ENCODE assay signal across 8 cellular contexts in the genomic region with DNA sequence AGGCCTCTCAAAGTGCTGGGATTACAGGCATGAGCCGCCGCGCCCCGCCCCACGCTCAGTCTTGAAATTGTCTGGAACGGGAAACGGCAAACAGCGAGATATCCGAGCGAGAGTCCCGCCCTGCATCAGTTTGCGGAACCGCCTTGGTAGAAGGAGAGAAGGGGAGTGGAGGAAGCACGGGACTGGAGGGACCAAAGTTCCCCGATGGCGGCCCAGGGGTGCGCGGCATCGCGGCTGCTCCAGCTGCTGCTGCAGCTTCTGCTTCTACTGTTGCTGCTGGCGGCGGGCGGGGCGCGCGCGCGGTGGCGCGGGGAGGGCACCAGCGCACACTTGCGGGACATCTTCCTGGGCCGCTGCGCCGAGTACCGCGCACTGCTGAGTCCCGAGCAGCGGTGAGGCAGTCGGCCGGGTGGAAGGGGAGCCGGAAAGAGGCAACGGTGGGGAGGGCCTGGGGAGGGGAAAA. TPM values are rescaled to one million over a fixed set of nuclear protein-coding genes. Genes with fewer than 3 reads are reported as not detected.
A peak's percentile ranks its signal among the peaks of the same experiment; 100 is the strongest.
DNase-seq lines count a peak whose midpoint lies in the region; ATAC-seq and TF ChIP-seq lines count a peak whose summit lies in the region.

A gene with protein sequence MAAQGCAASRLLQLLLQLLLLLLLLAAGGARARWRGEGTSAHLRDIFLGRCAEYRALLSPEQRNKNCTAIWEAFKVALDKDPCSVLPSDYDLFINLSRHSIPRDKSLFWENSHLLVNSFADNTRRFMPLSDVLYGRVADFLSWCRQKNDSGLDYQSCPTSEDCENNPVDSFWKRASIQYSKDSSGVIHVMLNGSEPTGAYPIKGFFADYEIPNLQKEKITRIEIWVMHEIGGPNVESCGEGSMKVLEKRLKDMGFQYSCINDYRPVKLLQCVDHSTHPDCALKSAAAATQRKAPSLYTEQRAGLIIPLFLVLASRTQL (plus strand): TSS at position 125 of the 463 bp plus-strand sequence. CDS start 80 bp downstream, at position 205.

- TF ChIP-seq POLR2A in IMR-90 (IDR thresholded peaks at IDR 0.05; ENCODE audit: low read depth, low read length) = no peak

- H4K8ac ChIP-seq in IMR-90 (ENCODE audit: low read depth in 2 of 2, low read length in 2 of 2) = peak within 1 kb of the TSS; percentile 26 to 94

- in situ Hi-C loops in IMR-90 (cut with MboI; ENCODE audit: low sequenced_read_pairs) = no loop called here

- H2AK9ac ChIP-seq in IMR-90 (replicated peaks; ENCODE audit: low read depth, low read length, poor library complexity) = peak within 1 kb of the TSS; percentile 33

- H4K5ac ChIP-seq in IMR-90 (ENCODE audit: low read depth, low read length) = peak within 1 kb of the TSS; percentile 60

- peak within 1 kb of the TSS; percentile 90 for H2AFZ ChIP-seq in IMR-90 (replicated peaks; ENCODE audit: low read length, poor library complexity)

- H3K4me2 ChIP-seq in IMR-90 (ENCODE audit: low read depth, low read length) = peak within 1 kb of the TSS; percentile 44

- peak within 1 kb of the TSS; percentile 39 for H3K4me3 ChIP-seq in IMR-90 (ENCODE audit: insufficient read depth, low read depth, low read length)
- peak within 1 kb of the TSS; percentile 16 for H3K4me3 ChIP-seq in ectodermal cell (ENCODE audit: insufficient read depth, low read depth, low read length)
- peak within 1 kb of the TSS; percentile 58 for H3K4me3 ChIP-seq in lower lobe of right lung

- peak within 1 kb of the TSS; percentile 84 for H3K23ac ChIP-seq in IMR-90 (ENCODE audit: low read depth, low read length)

- peak; percentile 72 for ATAC-seq in GM19025 (IDR thresholded peaks at IDR 0.05; ENCODE audit: low read depth, unreplicated experiment)
- peak; percentile 79 for ATAC-seq in IMR-90 (ENCODE audit: low read depth)
- peak; percentile 87 to 91 for ATAC-seq in lower lobe of right lung

- no TSS peak for BruUV-seq in IMR-90 (replicated peaks; lab: Mats Ljungman, UMichigan)

- H3K27ac ChIP-seq in IMR-90 (ENCODE audit: insufficient read depth, low read length) = no peak within 1 kb of the TSS; the same call in 1 of the 2 replicates
- H3K27ac ChIP-seq in ectodermal cell (ENCODE audit: insufficient read depth, low read depth, low read length, poor library complexity, severe bottlenecking) = no peak within 1 kb of the TSS
- peak within 1 kb of the TSS; percentile 53 for H3K27ac ChIP-seq in lower lobe of right lung

- H2AK5ac ChIP-seq in IMR-90 (ENCODE audit: low read depth, low read length) = peak within 1 kb of the TSS; percentile 62

- intact Hi-C loops in IMR-90 (cut with micrococcal nuclease) = no loop called here
- intact Hi-C loops in lower lobe of right lung (cut with DNase I) = no loop called here

- H2BK20ac ChIP-seq in IMR-90 (ENCODE audit: low read depth, low read length) = peak within 1 kb of the TSS; percentile 61; the same call in 1 of the 2 replicates

- H3K9me1 ChIP-seq in IMR-90 (ENCODE audit: insufficient read depth, low read length) = peaks cover 11% of the 10 kb centered on the region

- H3K9ac ChIP-seq in IMR-90 (ENCODE audit: low read depth, low read length) = peak within 1 kb of the TSS; percentile 67

- H2BK5ac ChIP-seq in IMR-90 (ENCODE audit: low read depth, low read length, poor library complexity, severe bottlenecking) = peak within 1 kb of the TSS; percentile 20

- H3K27me3 ChIP-seq in IMR-90 (ENCODE audit: control insufficient read depth, insufficient read depth, low read length) = no peaks in the 10 kb centered on the region
- H3K27me3 ChIP-seq in ectodermal cell (ENCODE audit: control insufficient read depth, insufficient read depth, low read length, poor library complexity, severe bottlenecking) = peaks cover 4% of the 10 kb centered on the region
- no peaks in the 10 kb centered on the region for H3K27me3 ChIP-seq in lower lobe of right lung (ENCODE audit: low read depth)

- WGBS in IMR-90 (ENCODE audit: extremely low coverage in 2 of 2, insufficient read length in 1 of 2), 2 experiments = 7% methylated on average over 18 of the region's 43 CpGs; no CpG with 5 or more reads in 1 of the 2 experiments
- WGBS in ectodermal cell, 2 experiments = 65 to 67% methylated on average over 43 of the region's 43 CpGs

- TF ChIP-seq CTCF in IMR-90 (conservative IDR thresholded peaks at IDR 0.05; ENCODE audit: low read depth, low read length) = no peak
- no peak for TF ChIP-seq CTCF in lower lobe of right lung (IDR thresholded peaks at IDR 0.05)

- H3K9me3 ChIP-seq in IMR-90 (ENCODE audit: control insufficient read depth, insufficient read depth, low read length) = no peaks in the 10 kb centered on the region
- H3K9me3 ChIP-seq in ectodermal cell (ENCODE audit: control insufficient read depth, low read length) = no peaks in the 10 kb centered on the region
- H3K9me3 ChIP-seq in lower lobe of right lung = no peaks in the 10 kb centered on the region

- peak within 1 kb of the TSS; percentile 80 for H3K4ac ChIP-seq in IMR-90 (ENCODE audit: low read depth, low read length)

- CTCF ChIA-PET in IMR-90 (lab: Yijun Ruan, JAX) = no interaction called here

- TF ChIP-seq RAD21 in IMR-90 (IDR thresholded peaks at IDR 0.05; ENCODE audit: low read length) = no peak

- peak within 1 kb of the TSS; percentile 63 for H3K18ac ChIP-seq in IMR-90 (ENCODE audit: low read depth, low read length)

- POLR2A ChIA-PET in IMR-90 (lab: Charles Lee; ENCODE audit: unreplicated experiment) = no interaction called here

- DNase-seq in IMR-90 = peak; percentile 50
- peak; percentile 31 to 34 for DNase-seq in activated CD4-positive, alpha-beta T cell treated with anti-CD3 and anti-CD28 coated beads, Interleukin-2, amount 50 U/mL, for 4 hours
- DNase-seq in lower lobe of right lung = peak; percentile 89
- DNase-seq in stimulated activated CD8-positive, alpha-beta memory T cell treated with anti-CD3 and anti-CD28 coated beads, Interleukin-15, amount 100 ng/mL, for 24 hours (ENCODE audit: low read depth) = peak; percentile 8
- no peak for DNase-seq in COLO668 (lab: John Stamatoyannopoulos, UW; ENCODE audit: unreplicated experiment)
- DNase-seq in GF-D8 (lab: John Stamatoyannopoulos, UW) = no peak

- 0 out of 4 replicates have a peak, but pooled peaks cover 0 to 3% of the 10 kb centered on the region in 2 experiments for H3K79me1 ChIP-seq in IMR-90 (ENCODE audit: low read depth in 1 of 2, low read length in 2 of 2)

- H3K14ac ChIP-seq in IMR-90 (replicated peaks; ENCODE audit: low read depth, low read length) = peak within 1 kb of the TSS; percentile 87

- H4K20me1 ChIP-seq in IMR-90 (ENCODE audit: insufficient read depth, low read length) = no peaks in the 10 kb centered on the region

- dilution Hi-C loops in IMR-90 (cut with HindIII; ENCODE audit: low sequenced_read_pairs, unreplicated experiment) = no loop called here

- 0 out of 3 replicates have a peak within 1 kb of the TSS, but pooled peaks have one; percentile 48 for H2BK15ac ChIP-seq in IMR-90 (ENCODE audit: low read depth, low read length)

- H2BK120ac ChIP-seq in IMR-90 (ENCODE audit: low read depth, low read length) = peak within 1 kb of the TSS; percentile 72

- no peak within 1 kb of the TSS for H3K56ac ChIP-seq in IMR-90 (ENCODE audit: extremely low read depth, insufficient read depth, low read length)

- peak within 1 kb of the TSS; percentile 50 for H4K91ac ChIP-seq in IMR-90 (ENCODE audit: insufficient read depth, low read depth, low read length)

- H3K36me3 ChIP-seq in IMR-90 (ENCODE audit: control insufficient read depth, insufficient read depth, low read length) (no peaks in the 10 kb centered on the region), ectodermal cell (ENCODE audit: control insufficient read depth, insufficient read depth, low read length) (no peaks in the 10 kb centered on the region), lower lobe of right lung (no peaks in the 10 kb centered on the region)

- no peaks in the 10 kb centered on the region; the same call in 1 of the 2 replicates for H3K4me1 ChIP-seq in IMR-90 (ENCODE audit: control insufficient read depth, insufficient read depth, low read length)
- H3K4me1 ChIP-seq in ectodermal cell (ENCODE audit: control insufficient read depth, insufficient read depth, low read length) = no peaks in the 10 kb centered on the region
- H3K4me1 ChIP-seq in lower lobe of right lung = peaks cover 9% of the 10 kb centered on the region

TF ChIP-seq in IMR-90, 13 proteins besides CTCF, POLR2A, EP300 and RAD21:
- TF ChIP-seq SMC3 (IDR thresholded peaks at IDR 0.05; ENCODE audit: low read depth, low read length) (no peak), CEBPB (IDR thresholded peaks at IDR 0.05; ENCODE audit: low read depth, low read length) (no peak), MAZ (IDR thresholded peaks at IDR 0.05; ENCODE audit: borderline replicate concordance, low read depth, low read length) (no peak; the same call in 1 of the 2 replicates)

RNA-seq across cellular contexts. Expression of the gene that starts here (rescaled TPM):
- total RNA-seq in IMR-90 (2012; rRNA removed) (5.3 and 6.6 TPM in 2 replicates), lower lobe of right lung (17.8 TPM)
- polyA plus RNA-seq in IMR-90 (2012; rRNA removed) = 11.1 and 11.9 TPM in 2 replicates
- polyA plus RNA-seq in IMR-90 (2012; cell fraction: cytosol; rRNA removed) = 10.6 and 10.7 TPM in 2 replicates
- polyA plus RNA-seq in IMR-90 (2012; cell fraction: nucleus; rRNA removed; ENCODE audit: low replicate concordance) = 2.2 and 4.7 TPM in 2 replicates
- 1.9 TPM for polyA plus RNA-seq in ectodermal cell (2013, experiment 1 of 4)
- polyA plus RNA-seq in ectodermal cell (2013, experiment 2 of 4) = 1.2 TPM
- 1.0 TPM for polyA plus RNA-seq in ectodermal cell (2013, experiment 3 of 4)
- polyA plus RNA-seq in ectodermal cell (2013, experiment 4 of 4) = 1.4 TPM

Comparison
In these comparisons a context has a peak if more than half of its experiments do, and no peak if none do; other contexts are left out.
1. DNase-seq: peak in IMR-90 (single experiment), activated CD4-positive, alpha-beta T cell treated with anti-CD3 and anti-CD28 coated beads, Interleukin-2, amount 50 U/mL, for 4 hours (2 of 2), lower lobe of right lung (single experiment) and stimulated activated CD8-positive, alpha-beta memory T cell treated with anti-CD3 and anti-CD28 coated beads, Interleukin-15, amount 100 ng/mL, for 24 hours (single experiment); none in COLO668 (single experiment) and GF-D8 (single experiment).
2. Peak in every context shown above with its lines, with median percentiles within 50 percentile points of each other: ATAC-seq and H3K4me3 ChIP-seq.